Comparison of ENCODE assay signal across 17 cellular contexts in genomic region chr11:9701799-9702198, GRCh38. TPM values are rescaled to one million over a fixed set of nuclear protein-coding genes. Genes with fewer than 3 reads are reported as not detected.
DNase-seq lines count a peak whose midpoint lies in the region; ATAC-seq, FAIRE-seq and TF ChIP-seq lines count a peak whose summit lies in the region.
"Had no signal": no experiment of that assay in that cellular context is flagged by ENCODE, and none has a peak within 500 bp of the region (broad histone marks: within the 10 kb centered on the region; RNA-seq: fewer than 3 reads in every experiment).

No MANE protein-coding gene starts in this region.

- H4K20me1 ChIP-seq in GM12878 (ENCODE audit: control insufficient read depth, insufficient read depth) (no peaks in the 10 kb centered on the region), MM.1S (ENCODE audit: insufficient read depth, low read length) (no peaks in the 10 kb centered on the region)

- no peak for ATAC-seq in GM12878
- ATAC-seq: Right ventricle myocardium inferior; stimulated activated naive CD8-positive, alpha-beta T cell treated with anti-CD3 and anti-CD28 coated beads, Interleukin-15, Interleukin-2, amounts not matched to agents 100 U/mL and 50 U/mL, for 24 hours had no signal

- intact Hi-C loops in CD4-positive, alpha-beta memory T cell (cut with micrococcal nuclease) = no loop called here
- intact Hi-C loops in GM12878 (cut with micrococcal nuclease; ENCODE audit: unreplicated experiment) = no loop called here

- no peak for FAIRE-seq in GM12878 (lab: Jason Lieb, UNC)
- FAIRE-seq: islet of Langerhans had no signal

- H3K9ac ChIP-seq in GM12878 (ENCODE audit: control insufficient read depth, insufficient read depth, low read length) (no peak overlapping the region), MM.1S (ENCODE audit: low read length) (no peak overlapping the region)

- H2AFZ ChIP-seq in GM12878 (ENCODE audit: control insufficient read depth, low read depth, low read length) = no peak overlapping the region
- no peak overlapping the region for H2AFZ ChIP-seq in MM.1S (ENCODE audit: low read length)

- CTCF ChIA-PET in CD4-positive, alpha-beta memory T cell (lab: Charles Lee; ENCODE audit: partially characterized antibody) = no interaction called here
- CTCF ChIA-PET in GM12878 (lab: Yijun Ruan, JAX) = interaction anchor here (1.0 kb wide), 1 partner anchor 9 kb away, joined by 4 read pairs; no protein-coding TSS in a partner anchor

- BruUV-seq in GM12878 (replicated peaks; lab: Mats Ljungman, UMichigan) = no TSS peak

- H3K36me3 Mint-ChIP-seq in CD4-positive, alpha-beta memory T cell = no peaks in the 10 kb centered on the region
- peaks cover 4% of the 10 kb centered on the region; the same call in 1 of the 2 replicates for H3K36me3 Mint-ChIP-seq in HFFc6 (ENCODE audit: low read depth)
- H3K36me3 Mint-ChIP-seq in nephron (ENCODE audit: low read depth) = peaks cover 9% of the 10 kb centered on the region

- DNase-seq in CD4-positive, alpha-beta memory T cell = peak in 2 of 5 donors; percentile 2 to 3
- DNase-seq in HFFc6 (no peak), GM12878 (ENCODE audit: low read depth, low spot score) (no peak), NCI-H1436 treated with DMSO at 0.1 percent for 48 hours (lab: John Stamatoyannopoulos, UW) (no peak), mucosa of gallbladder (ENCODE audit: low spot score) (no peak), MM.1S (no peak), NCI-H128 (lab: John Stamatoyannopoulos, UW; ENCODE audit: unreplicated experiment) (no peak)
- DNase-seq: activated CD4-positive, CD25-positive, alpha-beta regulatory T cell treated with anti-CD3 and anti-CD28 coated beads, Interleukin-2, amount 50 U/mL, for 72 hours; activated gamma-delta T cell treated with Interleukin-2 at 50 U/mL for 16 hours; DMS53; KG1; NCI-H2107; occipital lobe; stimulated activated naive CD8-positive, alpha-beta T cell treated with anti-CD3 and anti-CD28 coated beads, Interleukin-15, Interleukin-2, amounts not matched to agents 100 U/mL and 50 U/mL, for 24 hours had no signal

- no peaks in the 10 kb centered on the region for H3K27me3 Mint-ChIP-seq in CD4-positive, alpha-beta memory T cell
- H3K27me3 Mint-ChIP-seq in HFFc6 (ENCODE audit: insufficient read depth) (no peaks in the 10 kb centered on the region), nephron (ENCODE audit: low read depth) (no peaks in the 10 kb centered on the region)

- 79% methylated on average over 1 of the region's 1 CpG for WGBS in GM12878 (ENCODE audit: insufficient coverage, insufficient replicate concordance, low lambda C conversion rate, missing lambda C conversion rate)

- POLR2A ChIA-PET in CD4-positive, alpha-beta memory T cell (lab: Charles Lee; ENCODE audit: partially characterized antibody) = no interaction called here
- POLR2A ChIA-PET in GM12878 (lab: Charles Lee) = interaction anchor here (0.6 to 1.0 kb wide), 2 partner anchors 15 to 97 kb away, joined by 3 to 5 read pairs; no protein-coding TSS in a partner anchor

- H3K4me1 Mint-ChIP-seq in CD4-positive, alpha-beta memory T cell = peaks cover 18 to 23% (median 19%) of the 10 kb centered on the region in 4 donors
- H3K4me1 Mint-ChIP-seq in HFFc6 (ENCODE audit: low read depth) (peaks cover 38% of the 10 kb centered on the region), nephron (no peaks in the 10 kb centered on the region)

- H3K36me3 ChIP-seq in CD4-positive, alpha-beta memory T cell (ENCODE audit: insufficient read depth, low read length) = no peaks in the 10 kb centered on the region
- H3K36me3 ChIP-seq in GM12878 (ENCODE audit: control insufficient read depth in 2 of 2, insufficient read depth in 2 of 2, low read length in 1 of 2) = peaks cover 0 to 4% of the 10 kb centered on the region in 2 experiments
- H3K36me3 ChIP-seq in MM.1S (replicated peaks; ENCODE audit: insufficient read depth, low read length) = no peaks in the 10 kb centered on the region

- no peaks in the 10 kb centered on the region for H3K9me3 ChIP-seq in CD4-positive, alpha-beta memory T cell (ENCODE audit: control insufficient read depth in 1 of 2, low read length in 2 of 2)
- H3K9me3 ChIP-seq in GM12878 (replicated peaks; ENCODE audit: control insufficient read depth, insufficient read depth, low read length) (no peaks in the 10 kb centered on the region; the same call in 2 of the 3 replicates), MM.1S (replicated peaks; ENCODE audit: insufficient read depth, low read length) (no peaks in the 10 kb centered on the region)

- TF ChIP-seq EP300 in GM12878 (IDR thresholded peaks at IDR 0.05; ENCODE audit: borderline replicate concordance in 1 of 2, control insufficient read depth in 1 of 2, low read depth in 2 of 2, low read length in 2 of 2) = no peak

- no peak for TF ChIP-seq RAD21 in GM12878 (IDR thresholded peaks at IDR 0.05; ENCODE audit: insufficient read depth, low read depth, low read length)

- no peaks in the 10 kb centered on the region for H3K9me3 Mint-ChIP-seq in CD4-positive, alpha-beta memory T cell
- H3K9me3 Mint-ChIP-seq in HFFc6 (no peaks in the 10 kb centered on the region), nephron (no peaks in the 10 kb centered on the region)

- peaks cover 42% of the 10 kb centered on the region for H3K79me2 ChIP-seq in GM12878 (ENCODE audit: control insufficient read depth, insufficient read depth, low read length)
- no peaks in the 10 kb centered on the region for H3K79me2 ChIP-seq in MM.1S (ENCODE audit: low read length)

- H3K27me3 ChIP-seq in CD4-positive, alpha-beta memory T cell (ENCODE audit: insufficient read depth, low read length) = no peaks in the 10 kb centered on the region
- H3K27me3 ChIP-seq in GM12878 (replicated peaks in 1 of 2; ENCODE audit: control insufficient read depth in 2 of 2, insufficient read depth in 2 of 2, low read length in 1 of 2) = no peaks in the 10 kb centered on the region
- H3K27me3 ChIP-seq in MM.1S (replicated peaks; ENCODE audit: insufficient read depth, low read length) = no peaks in the 10 kb centered on the region

- H3K27ac ChIP-seq in CD4-positive, alpha-beta memory T cell (ENCODE audit: low read depth, low read length) = no peak overlapping the region
- H3K27ac ChIP-seq in GM12878 (ENCODE audit: control insufficient read depth, insufficient read depth) (no peak overlapping the region), MM.1S (ENCODE audit: low read length) (no peak overlapping the region)

- H3K9me2 ChIP-seq in MM.1S (replicated peaks; ENCODE audit: insufficient read depth, low read length) = no peaks in the 10 kb centered on the region

- peak overlapping the region in 3 of 7 donors; percentile 32 to 70 (median 64) for H3K27ac Mint-ChIP-seq in CD4-positive, alpha-beta memory T cell
- H3K27ac Mint-ChIP-seq in HFFc6 = peak overlapping the region; percentile 17; the same call in 1 of the 2 replicates
- peak overlapping the region; percentile 61 to 74 (median 69) for H3K27ac Mint-ChIP-seq in nephron

- H3K4me3 Mint-ChIP-seq in CD4-positive, alpha-beta memory T cell = peak overlapping the region in 5 of 8 donors; percentile 42 to 75 (median 61)
- H3K4me3 Mint-ChIP-seq in HFFc6 (no peak overlapping the region), nephron (no peak overlapping the region)

- TF ChIP-seq CTCF in HFFc6 (IDR thresholded peaks at IDR 0.05) (no peak), GM12878 (IDR thresholded peaks at IDR 0.05 in 2 of 3, conservative IDR thresholded peaks at IDR 0.05 in 1 of 3; ENCODE audit: control insufficient read depth in 2 of 3, extremely low read depth in 1 of 3, insufficient read depth in 1 of 3, low read depth in 3 of 3, low read length in 3 of 3) (no peak), nephron (IDR thresholded peaks at IDR 0.05; ENCODE audit: unreplicated experiment in 3 of 3) (no peak), MM.1S (IDR thresholded peaks at IDR 0.05; ENCODE audit: low read length) (no peak)

- no peaks in the 10 kb centered on the region for H3F3A ChIP-seq in MM.1S (ENCODE audit: insufficient read depth, low read length)

- H3K4me1 ChIP-seq in CD4-positive, alpha-beta memory T cell (ENCODE audit: insufficient read depth, low read length) = peaks cover 20% of the 10 kb centered on the region
- peaks cover 34% of the 10 kb centered on the region for H3K4me1 ChIP-seq in GM12878 (ENCODE audit: control insufficient read depth, insufficient read depth, low read length)
- no peaks in the 10 kb centered on the region for H3K4me1 ChIP-seq in MM.1S (ENCODE audit: low read length)

- in situ Hi-C loops in GM12878 (cut with MboI) = no loop called here

- no peak for TF ChIP-seq POLR2A in GM12878 (IDR thresholded peaks at IDR 0.05; ENCODE audit: low read depth, low read length)

- RAD21 ChIA-PET in GM12878 (lab: Charles Lee; ENCODE audit: unreplicated experiment) = no interaction called here

- SMC1A ChIA-PET in GM12878 (lab: Charles Lee; ENCODE audit: uncharacterized antibody, unreplicated experiment) = no interaction called here

- H3K4me3 ChIP-seq in CD4-positive, alpha-beta memory T cell (ENCODE audit: low read length in 2 of 2) = no peak overlapping the region
- H3K4me3 ChIP-seq in GM12878 (no peak overlapping the region), MM.1S (ENCODE audit: low read length) (no peak overlapping the region)

- H3K4me2 ChIP-seq in GM12878 (ENCODE audit: control insufficient read depth, insufficient read depth) = peak overlapping the region; percentile 71
- no peak overlapping the region for H3K4me2 ChIP-seq in MM.1S (ENCODE audit: low read depth, low read length)

TF ChIP-seq in GM12878, 131 proteins besides CTCF, POLR2A, EP300 and RAD21 (continues in another document):
- TF ChIP-seq HDAC6 (IDR thresholded peaks at IDR 0.05; ENCODE audit: unreplicated experiment) = no peak

RNA-seq across cellular contexts. Expression of gene SWAP70, which starts 37.9 kb away (rescaled TPM):
- total RNA-seq in CD4-positive, alpha-beta memory T cell = 1 to 10 TPM; 4.7 to 5.2 TPM
- 1 to 10 TPM; 2.2 to 6.6 TPM for polyA plus RNA-seq in CD4-positive, alpha-beta memory T cell
- 10 to 100 TPM; 32.0 to 44.6 (median 37.0) TPM for total RNA-seq in HFFc6 (2021; fragmentation: NEBNext Ultra II Directional; extraction: Animal tissue kit (Norgen Biotek cat#: 25700))
- 27.9 and 32.6 TPM in 2 replicates for total RNA-seq in GM12878 (2013; cell fraction: nucleolus; rRNA removed)
- 35.9 and 40.5 TPM in 2 replicates for total RNA-seq in GM12878 (2014; rRNA removed)
- total RNA-seq in GM12878 (2014; rRNA removed; fragmentation: Illumina TruSeq; extraction: Trizol) = 61.1 and 62.4 TPM in 2 replicates
- 53.0 and 54.0 TPM in 2 replicates for total RNA-seq in GM12878 (2021)
- 24.7 TPM for polyA plus RNA-seq in GM12878 (2011; ENCODE audit: low read depth)
- 20.6 and 25.0 TPM in 2 replicates for polyA plus RNA-seq in GM12878 (2011; rRNA removed)
- polyA plus RNA-seq in GM12878 (2011; cell fraction: cytosol; rRNA removed) = 11.5 and 15.5 TPM in 2 replicates
- 5.0 and 8.3 TPM in 2 replicates for polyA plus RNA-seq in GM12878 (2011; cell fraction: nucleus; rRNA removed)
- polyA plus RNA-seq in GM12878 (2012) = 32.6 and 42.6 TPM in 2 replicates
- 60.9 and 69.6 TPM in 2 replicates for polyA plus RNA-seq in GM12878 (2014; fragmentation: Illumina TruSeq; extraction: Trizol)
- 10 to 100 TPM; 28.7 to 30.9 TPM for polyA plus RNA-seq in GM12878 (2014; fragmentation: Nextera tagmentation; extraction: Ambion mirVana)
- 32.6 and 36.7 TPM in 2 replicates for polyA plus RNA-seq in GM12878 (2014; rRNA removed)
- 10 to 100 TPM; 46.6 to 51.8 TPM for polyA plus RNA-seq in GM12878 (2016; fragmentation: Nextera tagmentation; extraction: Ambion mirVana)
- 20.6 and 22.3 TPM in 2 replicates for polyA minus RNA-seq in GM12878 (2011; rRNA and poly(A)+ RNA removed)
- 11.2 and 13.0 TPM in 2 replicates for polyA minus RNA-seq in GM12878 (2011; cell fraction: cytosol; rRNA and poly(A)+ RNA removed)
- polyA minus RNA-seq in GM12878 (2011; cell fraction: nucleus; rRNA and poly(A)+ RNA removed) = 4.5 and 9.9 TPM in 2 replicates
- 24.3 TPM for total RNA-seq in mucosa of gallbladder

Comparison
In these comparisons a context has a peak if more than half of its experiments do, and no peak if none do; other contexts are left out.
1. H3K4me3 Mint-ChIP-seq: peak in CD4-positive, alpha-beta memory T cell (5 of 8); none in HFFc6 (single experiment) and nephron (0 of 3).